8 cellular contexts compared by ENCODE assay signal in the genomic region with DNA sequence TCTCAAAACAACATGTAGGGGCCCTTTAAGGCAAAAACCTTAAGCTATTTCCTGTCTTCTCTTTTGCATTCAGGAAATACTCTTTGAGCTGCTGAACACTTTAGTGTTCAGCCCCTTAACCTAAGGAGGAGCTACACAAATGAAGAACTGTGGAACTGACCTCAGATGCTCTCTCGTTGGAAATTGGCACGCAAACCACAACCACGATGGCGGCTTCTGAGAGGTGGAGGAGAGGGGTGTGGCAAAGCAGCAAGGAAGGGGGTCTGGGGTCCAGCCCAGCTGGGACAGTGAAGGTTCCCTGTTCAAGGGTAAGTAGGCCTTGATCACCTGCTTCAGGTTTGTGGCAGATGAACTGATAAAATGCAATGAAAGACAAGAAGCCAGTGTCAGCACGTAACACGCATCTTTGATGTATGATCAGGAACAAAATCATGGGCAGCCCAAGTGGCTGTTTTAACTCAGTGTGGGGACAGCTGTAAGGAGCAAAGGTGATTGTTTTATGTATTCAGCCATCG.
DNase-seq lines count a peak whose midpoint lies in the region; ATAC-seq and TF ChIP-seq lines count a peak whose summit lies in the region.

No MANE protein-coding gene starts in this region.

- no peak for TF ChIP-seq POLR2A in esophagus squamous epithelium (IDR thresholded peaks at IDR 0.05)

- CTCF ChIA-PET in OCI-LY7 (lab: Charles Lee; ENCODE audit: unreplicated experiment), result interaction anchor here (0.6 to 1.0 kb wide), 2 partner anchors 24 to 26 kb away, joined by 3 read pairs; no protein-coding TSS in a partner anchor

- H3K27me3 ChIP-seq in DND-41 (ENCODE audit: insufficient read depth, low read length, poor library complexity) (no peaks in the 10 kb centered on the region), esophagus squamous epithelium (no peaks in the 10 kb centered on the region)

- peaks cover 7% of the 10 kb centered on the region for H3K9me3 ChIP-seq in DND-41 (ENCODE audit: insufficient read depth, low read length, severe bottlenecking)
- peaks cover 28% of the 10 kb centered on the region for H3K9me3 ChIP-seq in OCI-LY7 (ENCODE audit: low read length)
- H3K9me3 ChIP-seq in esophagus squamous epithelium, result peaks cover 0 to 7% (median 0%) of the 10 kb centered on the region in 3 donors

- peak; percentile 1 for TF ChIP-seq CTCF in DND-41 (IDR thresholded peaks at IDR 0.05; ENCODE audit: borderline replicate concordance, extremely low read depth, low read length, poor library complexity, severe bottlenecking)
- TF ChIP-seq CTCF in OCI-LY7 (conservative IDR thresholded peaks at IDR 0.05; ENCODE audit: low read length), result no peak
- no peak for TF ChIP-seq CTCF in esophagus squamous epithelium (IDR thresholded peaks at IDR 0.05)

- H3K9me2 ChIP-seq in OCI-LY7 (ENCODE audit: insufficient read depth, low read length), result no peaks in the 10 kb centered on the region

- peak overlapping the region; percentile 47 for H3K9ac ChIP-seq in DND-41 (ENCODE audit: low read depth, low read length)

- POLR2A ChIA-PET in OCI-LY7 (lab: Charles Lee), result interaction anchor here (0.5 to 2.9 kb wide), 8 partner anchors 9 to 1362 kb away, joined by 3 to 16 read pairs (median 3); a partner anchor contains a TSS

- H4K20me1 ChIP-seq in DND-41 (ENCODE audit: insufficient read depth, low read length), result no peaks in the 10 kb centered on the region
- H4K20me1 ChIP-seq in OCI-LY7 (ENCODE audit: insufficient read depth, low read length), result no peaks in the 10 kb centered on the region

- no TSS peak for BruUV-seq in OCI-LY7 (replicated peaks; lab: Mats Ljungman, UMichigan)

- peaks cover 34% of the 10 kb centered on the region for H3K4me1 ChIP-seq in DND-41 (ENCODE audit: insufficient read depth, low read length)
- H3K4me1 ChIP-seq in OCI-LY7 (ENCODE audit: insufficient read depth, low read length, poor library complexity, severe bottlenecking), result peaks cover 24% of the 10 kb centered on the region
- no peaks in the 10 kb centered on the region for H3K4me1 ChIP-seq in esophagus squamous epithelium

- 65 to 69% methylated on average over 4 to 7 of the region's 7 CpGs for WGBS in esophagus squamous epithelium, 2 donors

- H3K79me2 ChIP-seq in DND-41 (ENCODE audit: insufficient read depth, low read length), result no peaks in the 10 kb centered on the region
- peaks cover 4% of the 10 kb centered on the region; the same call in 1 of the 2 replicates for H3K79me2 ChIP-seq in OCI-LY7 (ENCODE audit: insufficient read depth, low read depth, low read length)

- H2AFZ ChIP-seq in DND-41 (ENCODE audit: low read depth, low read length) (peak overlapping the region; percentile 81), OCI-LY7 (ENCODE audit: low read length) (peak overlapping the region; percentile 88)

- peak; percentile 94 for ATAC-seq in DND-41 (ENCODE audit: insufficient read depth, low read depth)
- ATAC-seq in GM18868 (IDR thresholded peaks at IDR 0.05; ENCODE audit: unreplicated experiment), result no peak
- ATAC-seq in HG03135 (IDR thresholded peaks at IDR 0.05; ENCODE audit: unreplicated experiment), result no peak
- no peak for ATAC-seq in GM18511 (IDR thresholded peaks at IDR 0.05; ENCODE audit: unreplicated experiment)

- H3K27ac ChIP-seq in DND-41 (ENCODE audit: low read length) (peak overlapping the region; percentile 92), OCI-LY7 (ENCODE audit: low read depth, low read length, poor library complexity, severe bottlenecking) (peak overlapping the region; percentile 84), esophagus squamous epithelium (peak overlapping the region in 1 of 4 donors; percentile 46)

- intact Hi-C loops in OCI-LY7 (cut with micrococcal nuclease; ENCODE audit: unreplicated experiment) (loop anchor here (2.0 kb wide), 1 partner anchor 58 kb away; no protein-coding TSS in a partner anchor), esophagus squamous epithelium (cut with DNase I) (no loop called here)

- H3K4me3 ChIP-seq in DND-41 (ENCODE audit: low read depth in 1 of 2, low read length in 2 of 2), result peak overlapping the region; percentile 1 to 55; a peak in 3 of 4 replicates
- H3K4me3 ChIP-seq in OCI-LY7 (ENCODE audit: low read depth, low read length, poor library complexity, severe bottlenecking), result peak overlapping the region; percentile 70
- peak overlapping the region in 1 of 4 donors; percentile 14 for H3K4me3 ChIP-seq in esophagus squamous epithelium

- H3K4me2 ChIP-seq in DND-41 (ENCODE audit: insufficient read depth, low read length), result peak overlapping the region; percentile 71
- peak overlapping the region; percentile 84 for H3K4me2 ChIP-seq in OCI-LY7 (ENCODE audit: low read length)

- DNase-seq in DND-41 (peak; percentile 86), OCI-LY7 (ENCODE audit: low spot score) (peak; percentile 87), esophagus squamous epithelium (lab: John Stamatoyannopoulos, UW) (no peak)
- DNase-seq in activated T-cell treated with anti-CD3 and anti-CD28 coated beads, Interleukin-2, amount 50 U/mL, for 48 hours, result peak; percentile 80 to 81
- DNase-seq in stimulated activated CD4-positive, alpha-beta T cell treated with anti-CD3 and anti-CD28 coated beads, Interleukin-15, amount 100 ng/mL, for 24 hours, result peak; percentile 66

- no peaks in the 10 kb centered on the region for H3K36me3 ChIP-seq in DND-41 (ENCODE audit: insufficient read depth, low read length)
- peaks cover 11% of the 10 kb centered on the region; the same call in 1 of the 2 replicates for H3K36me3 ChIP-seq in OCI-LY7 (ENCODE audit: insufficient read depth, low read length)
- no peaks in the 10 kb centered on the region for H3K36me3 ChIP-seq in esophagus squamous epithelium
